25 cellular contexts compared by ENCODE assay signal in genomic region chr15:48298914-48299313, GRCh38. TPM values are rescaled to one million over a fixed set of nuclear protein-coding genes. Genes with fewer than 3 reads are reported as not detected.
DNase-seq lines count a peak whose midpoint lies in the region; FAIRE-seq and TF ChIP-seq lines count a peak whose summit lies in the region.
"Had no signal": no experiment of that assay in that cellular context is flagged by ENCODE, and none has a peak within 500 bp of the region (broad histone marks: within the 10 kb centered on the region; RNA-seq: fewer than 3 reads in every experiment).

No MANE protein-coding gene starts in this region.

- H3K4me1 ChIP-seq in iPS-20b (ENCODE audit: insufficient read depth, low read length), result peaks cover 41% of the 10 kb centered on the region
- no peaks in the 10 kb centered on the region for H3K4me1 ChIP-seq in colonic mucosa
- H3K4me1 ChIP-seq: SJCRH30 had no signal

- DNase-seq in NCI-H748 (lab: John Stamatoyannopoulos, UW; ENCODE audit: unreplicated experiment) (peak; percentile 15), NCI-H748 treated with DMSO at 0.1 percent for 48 hours (lab: John Stamatoyannopoulos, UW) (no peak), NCI-H526 treated with DMSO at 0.1 percent for 48 hours (lab: John Stamatoyannopoulos, UW) (peak; percentile 37), colonic mucosa (no peak), NCI-H524 (lab: John Stamatoyannopoulos, UW) (no peak), GM19239 (ENCODE audit: insufficient read length, low spot score) (no peak)
- DNase-seq: Calu3; CD8-positive, alpha-beta memory T cell; DMS79 treated with DMSO at 0.1 percent for 48 hours; GF-D8; HFFc6; Karpas-422; NCI-H1092 treated with DMSO at 0.1 percent for 48 hours; NCI-H1436; NCI-H2029; NCI-H446 treated with DMSO at 0.1 percent for 48 hours; NK-92 treated with Interleukin-12 subunit alpha and Interleukin-12 subunit beta, amount 100 ng/mL, for 24 hours; PC-3; SJCRH30 had no signal

- intact Hi-C loops in colonic mucosa (cut with DNase I), result no loop called here

- H3K9me3 ChIP-seq in iPS-20b (ENCODE audit: insufficient read depth, low read depth, low read length), result no peaks in the 10 kb centered on the region
- no peaks in the 10 kb centered on the region for H3K9me3 ChIP-seq in colonic mucosa
- H3K9me3 ChIP-seq: HAP-1, SJCRH30 had no signal

- H3K27ac ChIP-seq in iPS-20b (ENCODE audit: low read length) (no peak overlapping the region), colonic mucosa (no peak overlapping the region)
- H3K27ac ChIP-seq: 22Rv1, C4-2B, SJCRH30 had no signal

- H3K4me3 ChIP-seq in iPS-20b (ENCODE audit: low read length) (peak overlapping the region; percentile 36), colonic mucosa (no peak overlapping the region)
- H3K4me3 ChIP-seq: HAP-1, SJCRH30 had no signal

- no peak for TF ChIP-seq CTCF in colonic mucosa (IDR thresholded peaks at IDR 0.05)

- no peak overlapping the region for H3K9ac ChIP-seq in iPS-20b (ENCODE audit: low read depth, low read length)
- H3K9ac ChIP-seq in colonic mucosa (ENCODE audit: low read depth in 2 of 2, low read length in 2 of 2), result no peak overlapping the region

- H3K27me3 ChIP-seq in iPS-20b (ENCODE audit: insufficient read depth, low read length) (no peaks in the 10 kb centered on the region), colonic mucosa (no peaks in the 10 kb centered on the region)
- H3K27me3 ChIP-seq: SJCRH30 had no signal

- FAIRE-seq in GM19239 (lab: Jason Lieb, UNC), result no peak
- FAIRE-seq: GM12891, HepG2 had no signal

- H3K36me3 ChIP-seq in iPS-20b (ENCODE audit: insufficient read depth, low read depth, low read length) (no peaks in the 10 kb centered on the region), colonic mucosa (no peaks in the 10 kb centered on the region)
- H3K36me3 ChIP-seq: HAP-1, SJCRH30 had no signal

RNA-seq across cellular contexts. Expression of gene DUT, which starts 32.3 kb away (rescaled TPM):
- 100 to 1,000 TPM in 1 of 2 donors, 10 to 100 TPM in 1; 69.2 to 153 TPM for total RNA-seq in colonic mucosa

Comparison
In these comparisons a context has a peak if more than half of its experiments do, and no peak if none do; other contexts are left out.
1. DNase-seq: peak in NCI-H748 (single experiment) and NCI-H526 treated with DMSO at 0.1 percent for 48 hours (single experiment); none in NCI-H748 treated with DMSO at 0.1 percent for 48 hours (single experiment), colonic mucosa (single experiment), NCI-H524 (0 of 2) and GM19239 (single experiment).